ENCODE assay signal across 8 cellular contexts in the genomic region with DNA sequence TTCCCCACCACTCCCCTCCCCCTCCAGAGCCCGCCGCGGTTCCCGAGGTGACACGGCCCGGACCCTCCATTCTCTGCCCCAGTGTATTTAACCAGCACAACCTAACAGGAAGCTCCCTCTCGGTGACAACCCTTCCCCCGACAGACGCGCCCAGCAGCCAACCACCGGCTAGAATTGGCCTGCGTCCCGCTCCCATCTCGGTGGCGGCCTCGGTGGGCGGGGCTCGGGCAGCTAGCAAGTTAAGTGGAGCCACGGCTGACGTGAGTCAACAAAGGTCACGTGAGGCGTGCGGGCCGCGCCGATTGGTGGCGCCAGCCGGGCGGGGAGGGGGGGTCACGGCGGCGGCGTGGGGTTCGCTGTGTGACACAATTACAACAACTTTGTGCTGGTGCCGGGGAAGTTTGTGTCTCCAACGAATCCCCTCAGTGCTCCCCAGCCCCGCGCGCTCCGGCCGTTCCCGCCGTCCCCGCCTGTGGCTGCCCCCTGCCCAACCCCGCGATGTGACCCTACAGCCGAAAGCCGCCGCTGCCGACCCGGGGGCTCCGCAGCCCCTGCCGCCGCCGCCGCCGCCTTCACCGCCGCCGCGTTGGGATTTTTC. TPM values are rescaled to one million over a fixed set of nuclear protein-coding genes. Genes with fewer than 3 reads are reported as not detected.
DNase-seq lines count a peak whose midpoint lies in the region; ATAC-seq and TF ChIP-seq lines count a peak whose summit lies in the region.

A gene (plus strand): TSS at position 372 of the 598 bp plus-strand sequence. CDS start 364 bp downstream, outside the sequence.

- H3K4me1 ChIP-seq in ascending aorta (peaks cover 2 to 29% of the 10 kb centered on the region in 2 donors), right cardiac atrium (ENCODE audit: control insufficient read depth, insufficient read depth, low read length) (peaks cover 2% of the 10 kb centered on the region), uterus (peaks cover 0 to 2% of the 10 kb centered on the region in 2 donors)

- peak; percentile 81 to 83 for TF ChIP-seq POLR2A in uterus (IDR thresholded peaks at IDR 0.05)

- peak; percentile 92 for ATAC-seq in GM18498 (IDR thresholded peaks at IDR 0.05; ENCODE audit: unreplicated experiment)
- ATAC-seq in HG02938 (IDR thresholded peaks at IDR 0.05; ENCODE audit: unreplicated experiment) = peak; percentile 84
- ATAC-seq in right cardiac atrium = peak; percentile 95 to 97

- H3K4me3 ChIP-seq in ascending aorta = peak within 1 kb of the TSS; percentile 89 to 100
- peak within 1 kb of the TSS; percentile 89 for H3K4me3 ChIP-seq in right cardiac atrium (ENCODE audit: low read length)
- peak within 1 kb of the TSS; percentile 55 to 93 for H3K4me3 ChIP-seq in uterus

- H3K9me3 ChIP-seq in ascending aorta (no peaks in the 10 kb centered on the region), right cardiac atrium (ENCODE audit: control insufficient read depth, low read length) (no peaks in the 10 kb centered on the region), uterus (no peaks in the 10 kb centered on the region)

- H3K27ac ChIP-seq in ascending aorta = peak within 1 kb of the TSS; percentile 98 to 100
- peak within 1 kb of the TSS; percentile 95 for H3K27ac ChIP-seq in right cardiac atrium (ENCODE audit: low read length)
- H3K27ac ChIP-seq in uterus = peak within 1 kb of the TSS; percentile 99 to 100

- TF ChIP-seq CTCF in ascending aorta (IDR thresholded peaks at IDR 0.05) = no peak
- no peak for TF ChIP-seq CTCF in uterus (IDR thresholded peaks at IDR 0.05)

- DNase-seq in NCI-H187 (lab: John Stamatoyannopoulos, UW) = peak; percentile 79 to 82
- DNase-seq in ascending aorta (ENCODE audit: low spot score in 2 of 2) = peak; percentile 98 to 99
- peak; percentile 98 to 100 (median 99) for DNase-seq in right cardiac atrium
- DNase-seq in pulmonary artery endothelial cell (ENCODE audit: low read depth, low spot score) = peak; percentile 94
- peak; percentile 99 for DNase-seq in uterus

- no peaks in the 10 kb centered on the region for H3K36me3 ChIP-seq in ascending aorta
- no peaks in the 10 kb centered on the region for H3K36me3 ChIP-seq in uterus

- H3K27me3 ChIP-seq in ascending aorta (no peaks in the 10 kb centered on the region), right cardiac atrium (ENCODE audit: control insufficient read depth, insufficient read depth) (no peaks in the 10 kb centered on the region), uterus (no peaks in the 10 kb centered on the region)

- under 1% methylated on average over 61 of the region's 61 CpGs for WGBS in right cardiac atrium

- intact Hi-C loops in T-helper 2 cell treated with Interferon-gamma antibody and Interleukin-4, amounts not matched to agents 100 ng/mL and 5 ng/mL, for 36 hours (cut with micrococcal nuclease) = loop anchor here (2.0 to 10.0 kb wide), 4 partner anchors 72 to 1221 kb away; no protein-coding TSS in a partner anchor
- intact Hi-C loops in ascending aorta (cut with DNase I) (loop anchor here (2.0 to 10.0 kb wide), 4 partner anchors 198 to 1672 kb away; a partner anchor contains a TSS), right cardiac atrium (cut with DNase I) (loop anchor here in 3 of 4 donors (5.0 to 10.0 kb wide), 3 partner anchors 102 to 202 kb away; no protein-coding TSS in a partner anchor), uterus (cut with DNase I; ENCODE audit: low total_unique reads) (no loop called here)

RNA-seq across cellular contexts. Expression of the gene that starts here (rescaled TPM):
- 24.8 and 28.8 TPM in 2 replicates for total RNA-seq in T-helper 2 cell treated with Interferon-gamma antibody and Interleukin-4, amounts not matched to agents 100 ng/mL and 5 ng/mL, for 36 hours
- total RNA-seq in ascending aorta (16.3 TPM), right cardiac atrium (10 to 100 TPM; 12.9 to 20.0 (median 15.5) TPM), pulmonary artery endothelial cell (15.4 and 16.3 TPM in 2 replicates), uterus (10 to 100 TPM; 26.2 to 69.0 (median 57.9) TPM)
- 4.5 TPM for polyA plus RNA-seq in right cardiac atrium

Comparison
In these comparisons a context has a peak if more than half of its experiments do, and no peak if none do; other contexts are left out.
1. Peak in every context shown above with its lines: DNase-seq, ATAC-seq, H3K4me3 ChIP-seq and H3K27ac ChIP-seq.